Comparison of ENCODE assay signal across 23 cellular contexts in the genomic region with DNA sequence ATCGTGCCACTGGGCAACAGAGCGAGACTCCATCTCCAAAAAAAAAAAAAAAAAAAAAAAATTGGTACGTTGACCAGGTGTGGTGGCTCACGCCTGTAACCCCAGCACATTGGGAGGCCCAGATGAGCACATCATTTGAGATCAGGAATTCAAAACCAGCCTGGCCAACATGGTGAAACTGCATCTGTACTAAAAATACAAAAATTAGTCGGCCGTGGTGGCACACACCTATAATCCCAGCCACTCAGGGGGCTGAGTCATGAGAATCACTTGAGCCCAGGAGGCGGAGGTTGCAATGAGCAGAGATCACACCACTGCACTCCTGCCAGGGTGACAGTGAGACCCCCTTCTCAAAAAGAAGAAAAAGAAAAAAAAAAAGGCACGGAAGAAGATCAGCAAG. TPM values are rescaled to one million over a fixed set of nuclear protein-coding genes. Genes with fewer than 3 reads are reported as not detected.
DNase-seq lines count a peak whose midpoint lies in the region; ATAC-seq lines count a peak whose summit lies in the region.
"Had no signal": no experiment of that assay in that cellular context is flagged by ENCODE, and none has a peak within 500 bp of the region (broad histone marks: within the 10 kb centered on the region; RNA-seq: fewer than 3 reads in every experiment).

No MANE protein-coding gene starts in this region.

- H3K9me3 Mint-ChIP-seq in activated T-cell treated with anti-CD3 and anti-CD28 coated beads, Interleukin-2, amount 50 U/mL, for 24 hours: no peaks in the 10 kb centered on the region
- H3K9me3 Mint-ChIP-seq in activated T-helper 17 cell treated with anti-CD3 and anti-CD28 coated beads, Interleukin-2, amount 50 U/mL, for 72 hours: no peaks in the 10 kb centered on the region
- H3K9me3 Mint-ChIP-seq in stimulated activated memory B cell treated with anti-CD40 and anti-IgM and Interleukin-4, amounts not matched to agents 10 μg/mL and 1 μg/mL and 100 μg/mL, for 72 hours: no peaks in the 10 kb centered on the region
- H3K9me3 Mint-ChIP-seq: activated CD4-positive, alpha-beta T cell treated with anti-CD3 and anti-CD28 coated beads, Interleukin-2, amount 10 ng/mL, durations not matched to agents 24 days and 14 days; CD8-positive, alpha-beta T cell; T-helper 1 cell treated with Interleukin-12 subunit alpha and Interleukin-12 subunit beta and Interleukin-4 antibody, amounts not matched to agents 30 μg/mL and 1 μg/mL, for 36 hours had no signal

- peaks cover 15% of the 10 kb centered on the region for H3K4me1 Mint-ChIP-seq in activated T-cell treated with anti-CD3 and anti-CD28 coated beads, Interleukin-2, amount 50 U/mL, for 24 hours (ENCODE audit: low read depth)
- peaks cover 18% of the 10 kb centered on the region for H3K4me1 Mint-ChIP-seq in activated T-helper 17 cell treated with anti-CD3 and anti-CD28 coated beads, Interleukin-2, amount 50 U/mL, for 72 hours
- H3K4me1 Mint-ChIP-seq in stimulated activated memory B cell treated with anti-CD40 and anti-IgM and Interleukin-4, amounts not matched to agents 10 μg/mL and 1 μg/mL and 100 μg/mL, for 72 hours: peaks cover 18% of the 10 kb centered on the region

- H3K27me3 Mint-ChIP-seq in activated T-cell treated with anti-CD3 and anti-CD28 coated beads, Interleukin-2, amount 50 U/mL, for 24 hours: peaks cover 3% of the 10 kb centered on the region
- no peaks in the 10 kb centered on the region for H3K27me3 Mint-ChIP-seq in activated T-helper 17 cell treated with anti-CD3 and anti-CD28 coated beads, Interleukin-2, amount 50 U/mL, for 72 hours
- no peaks in the 10 kb centered on the region for H3K27me3 Mint-ChIP-seq in stimulated activated memory B cell treated with anti-CD40 and anti-IgM and Interleukin-4, amounts not matched to agents 10 μg/mL and 1 μg/mL and 100 μg/mL, for 72 hours
- H3K27me3 Mint-ChIP-seq: activated CD4-positive, alpha-beta T cell treated with anti-CD3 and anti-CD28 coated beads, Interleukin-2, amount 10 ng/mL, durations not matched to agents 24 days and 14 days had no signal

- H3K36me3 Mint-ChIP-seq in activated T-cell treated with anti-CD3 and anti-CD28 coated beads, Interleukin-2, amount 50 U/mL, for 24 hours (ENCODE audit: low read depth): peaks cover 43% of the 10 kb centered on the region
- peaks cover 82% of the 10 kb centered on the region for H3K36me3 Mint-ChIP-seq in activated T-helper 17 cell treated with anti-CD3 and anti-CD28 coated beads, Interleukin-2, amount 50 U/mL, for 72 hours (ENCODE audit: low read depth)
- peaks cover 63% of the 10 kb centered on the region for H3K36me3 Mint-ChIP-seq in stimulated activated memory B cell treated with anti-CD40 and anti-IgM and Interleukin-4, amounts not matched to agents 10 μg/mL and 1 μg/mL and 100 μg/mL, for 72 hours

- no peak for DNase-seq in activated T-cell treated with anti-CD3 and anti-CD28 coated beads, Interleukin-2, amount 50 U/mL, for 24 hours
- no peak for DNase-seq in activated T-cell treated with anti-CD3 and anti-CD28 coated beads, Interleukin-2, amount 50 U/mL, for 48 hours
- DNase-seq in stimulated activated CD4-positive, alpha-beta T cell treated with anti-CD3 and anti-CD28 coated beads, Interleukin-15, amount 100 ng/mL, for 24 hours: no peak
- DNase-seq in Right ventricle myocardium inferior (ENCODE audit: missing footprints) (no peak), ecto neural progenitor cell (ENCODE audit: low spot score) (no peak)
- DNase-seq: activated CD4-positive, alpha-beta T cell treated with anti-CD3 and anti-CD28 coated beads, Interleukin-2, amount 10 ng/mL, durations not matched to agents 24 days and 14 days; activated CD8-positive, alpha-beta memory T cell treated with anti-CD3 and anti-CD28 coated beads, Interleukin-2, amount 50 U/mL, for 4 hours; activated effector memory CD4-positive, alpha-beta T cell treated with anti-CD3 and anti-CD28 coated beads, Interleukin-2, amount 50 U/mL, for 16 hours; CD8-positive, alpha-beta T cell; cerebellar nuclear complex; left lung; mesendoderm; NCI-H1436 treated with DMSO at 0.1 percent for 48 hours; NCI-H2107; NCI-H446; nucleus accumbens; stomach; thyroid gland had no signal

- ATAC-seq in GM21737 (IDR thresholded peaks at IDR 0.05; ENCODE audit: unreplicated experiment) (peak; percentile 23), Right ventricle myocardium inferior (no peak)
- peak; percentile 12 for ATAC-seq in activated T-helper 17 cell treated with anti-CD3 and anti-CD28 coated beads, Interleukin-2, amount 50 U/mL, for 72 hours (replicated peaks)
- no peak for ATAC-seq in stimulated activated memory B cell treated with anti-CD40 and anti-IgM and Interleukin-4, amounts not matched to agents 10 μg/mL and 1 μg/mL and 100 μg/mL, for 72 hours
- ATAC-seq: CD8-positive, alpha-beta T cell; HCT116 had no signal

- no peak overlapping the region for H3K4me3 Mint-ChIP-seq in activated T-cell treated with anti-CD3 and anti-CD28 coated beads, Interleukin-2, amount 50 U/mL, for 24 hours
- no peak overlapping the region for H3K4me3 Mint-ChIP-seq in activated T-helper 17 cell treated with anti-CD3 and anti-CD28 coated beads, Interleukin-2, amount 50 U/mL, for 72 hours
- H3K4me3 Mint-ChIP-seq in stimulated activated memory B cell treated with anti-CD40 and anti-IgM and Interleukin-4, amounts not matched to agents 10 μg/mL and 1 μg/mL and 100 μg/mL, for 72 hours: peak overlapping the region; percentile 46
- H3K4me3 Mint-ChIP-seq: activated CD4-positive, alpha-beta T cell treated with anti-CD3 and anti-CD28 coated beads, Interleukin-2, amount 10 ng/mL, durations not matched to agents 24 days and 14 days; CD8-positive, alpha-beta T cell; T-helper 1 cell treated with Interleukin-12 subunit alpha and Interleukin-12 subunit beta and Interleukin-4 antibody, amounts not matched to agents 30 μg/mL and 1 μg/mL, for 36 hours had no signal

- intact Hi-C loops in Right ventricle myocardium inferior (cut with DNase I): no loop called here

- peak overlapping the region; percentile 34 for H3K27ac Mint-ChIP-seq in activated T-cell treated with anti-CD3 and anti-CD28 coated beads, Interleukin-2, amount 50 U/mL, for 24 hours
- H3K27ac Mint-ChIP-seq in activated T-helper 17 cell treated with anti-CD3 and anti-CD28 coated beads, Interleukin-2, amount 50 U/mL, for 72 hours: no peak overlapping the region
- H3K27ac Mint-ChIP-seq in stimulated activated memory B cell treated with anti-CD40 and anti-IgM and Interleukin-4, amounts not matched to agents 10 μg/mL and 1 μg/mL and 100 μg/mL, for 72 hours: peak overlapping the region; percentile 88
- H3K27ac Mint-ChIP-seq: activated CD4-positive, alpha-beta T cell treated with anti-CD3 and anti-CD28 coated beads, Interleukin-2, amount 10 ng/mL, durations not matched to agents 24 days and 14 days; T-helper 1 cell treated with Interleukin-12 subunit alpha and Interleukin-12 subunit beta and Interleukin-4 antibody, amounts not matched to agents 30 μg/mL and 1 μg/mL, for 36 hours had no signal

RNA-seq across cellular contexts. Expression of gene RBMX, which starts 24.5 kb away (rescaled TPM):
- 100 to 1,000 TPM; 214 to 247 TPM for total RNA-seq in activated T-helper 17 cell treated with anti-CD3 and anti-CD28 coated beads, Interleukin-2, amount 50 U/mL, for 72 hours
- 73.5 TPM for total RNA-seq in Right ventricle myocardium inferior

Comparison
In these comparisons a context has a peak if more than half of its experiments do, and no peak if none do; other contexts are left out.
1. ATAC-seq: peak in GM21737 (single experiment) and activated T-helper 17 cell treated with anti-CD3 and anti-CD28 coated beads, Interleukin-2, amount 50 U/mL, for 72 hours (single experiment); none in stimulated activated memory B cell treated with anti-CD40 and anti-IgM and Interleukin-4, amounts not matched to agents 10 μg/mL and 1 μg/mL and 100 μg/mL, for 72 hours (single experiment) and Right ventricle myocardium inferior (single experiment).